8 cellular contexts compared by ENCODE assay signal in genomic region chr9:127899200-127899943, GRCh38. TPM values are rescaled to one million over a fixed set of nuclear protein-coding genes. Genes with fewer than 3 reads are reported as not detected.
A peak's percentile ranks its signal among the peaks of the same experiment; 100 is the strongest.
DNase-seq lines count a peak whose midpoint lies in the region; ATAC-seq and TF ChIP-seq lines count a peak whose summit lies in the region.

A gene with protein sequence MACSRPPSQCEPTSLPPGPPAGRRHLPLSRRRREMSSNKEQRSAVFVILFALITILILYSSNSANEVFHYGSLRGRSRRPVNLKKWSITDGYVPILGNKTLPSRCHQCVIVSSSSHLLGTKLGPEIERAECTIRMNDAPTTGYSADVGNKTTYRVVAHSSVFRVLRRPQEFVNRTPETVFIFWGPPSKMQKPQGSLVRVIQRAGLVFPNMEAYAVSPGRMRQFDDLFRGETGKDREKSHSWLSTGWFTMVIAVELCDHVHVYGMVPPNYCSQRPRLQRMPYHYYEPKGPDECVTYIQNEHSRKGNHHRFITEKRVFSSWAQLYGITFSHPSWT (minus strand): TSS chr9:127899603. CDS start chr9:127897981, 1,622 bp downstream.

- ATAC-seq in GM21390 (IDR thresholded peaks at IDR 0.05; ENCODE audit: unreplicated experiment) (peak; percentile 63), GM18861 (IDR thresholded peaks at IDR 0.05; ENCODE audit: unreplicated experiment) (no peak)

- TF ChIP-seq CTCF in astrocyte of the spinal cord (IDR thresholded peaks at IDR 0.05; ENCODE audit: low read depth, low read length): no peak

- DNase-seq in DMS53 (lab: John Stamatoyannopoulos, UW): peak; percentile 85
- DNase-seq in KG1 (lab: John Stamatoyannopoulos, UW): peak; percentile 60
- DNase-seq in astrocyte of the spinal cord (ENCODE audit: low read depth, low spot score): peak; percentile 57
- DNase-seq in hepatic stellate cell (ENCODE audit: low spot score): peak; percentile 89
- DNase-seq in pulmonary artery endothelial cell (ENCODE audit: low read depth, low spot score): no peak

- in situ Hi-C loops in astrocyte of the spinal cord (cut with HindIII; ENCODE audit: low sequenced_read_pairs): no loop called here

- intact Hi-C loops in T-helper 2 cell treated with Interferon-gamma antibody and Interleukin-4, amounts not matched to agents 100 ng/mL and 5 ng/mL, for 36 hours (cut with micrococcal nuclease): loop anchor here (1.0 kb wide), 1 partner anchor 18 kb away; the partner anchor contains the start of gene ST6GALNAC4

- peak within 1 kb of the TSS; percentile 89 for H3K4me3 ChIP-seq in astrocyte of the spinal cord (ENCODE audit: low read depth, low read length)

RNA-seq across cellular contexts. Expression of the gene that starts here (rescaled TPM):
- 91.4 and 96.1 TPM in 2 replicates for total RNA-seq in T-helper 2 cell treated with Interferon-gamma antibody and Interleukin-4, amounts not matched to agents 100 ng/mL and 5 ng/mL, for 36 hours
- 36.2 and 48.1 TPM in 2 replicates for total RNA-seq in pulmonary artery endothelial cell
